ENCODE assay signal across 17 cellular contexts in the genomic region with DNA sequence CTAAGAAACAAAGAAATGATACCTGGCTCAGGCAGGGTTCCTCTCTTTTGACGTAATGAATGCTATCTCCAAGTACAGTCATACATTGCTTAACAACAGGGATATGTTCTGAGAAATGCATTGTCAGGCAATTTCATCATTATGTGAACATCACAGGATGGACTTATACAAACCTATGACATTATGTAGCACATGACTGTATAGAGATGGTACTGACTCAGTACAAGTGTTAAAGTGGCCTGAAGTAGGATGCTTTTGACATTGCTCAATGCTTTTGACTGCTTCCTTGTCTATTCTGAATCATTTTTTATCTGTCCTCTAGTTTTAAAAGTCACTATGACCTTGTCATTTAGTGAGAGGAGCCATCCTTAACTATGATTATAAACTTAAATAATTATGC.
DNase-seq lines count a peak whose midpoint lies in the region; ATAC-seq and TF ChIP-seq lines count a peak whose summit lies in the region.
"Had no signal": no experiment of that assay in that cellular context is flagged by ENCODE, and none has a peak within 500 bp of the region (broad histone marks: within the 10 kb centered on the region; RNA-seq: fewer than 3 reads in every experiment).

No MANE protein-coding gene starts in this region.

- H3K9me3 ChIP-seq in CD8-positive, alpha-beta memory T cell (ENCODE audit: low read length): no peaks in the 10 kb centered on the region
- H3K9me3 ChIP-seq: SJSA1, testis had no signal

- no peaks in the 10 kb centered on the region for H3K27me3 ChIP-seq in kidney epithelial cell (ENCODE audit: control insufficient read depth, insufficient read depth, low read length)
- H3K27me3 ChIP-seq in CD8-positive, alpha-beta memory T cell (ENCODE audit: insufficient read depth, low read length, poor library complexity, severe bottlenecking): no peaks in the 10 kb centered on the region
- H3K27me3 ChIP-seq: SJSA1, testis had no signal

- no peak overlapping the region for H3K27ac ChIP-seq in CD8-positive, alpha-beta memory T cell (ENCODE audit: low read depth, low read length)
- H3K27ac ChIP-seq: C4-2B, SJSA1, testis had no signal

- POLR2A ChIA-PET in CD8-positive, alpha-beta memory T cell (lab: Charles Lee): no interaction called here

- H3K27ac Mint-ChIP-seq in CD8-positive, alpha-beta memory T cell: no peak overlapping the region
- H3K27ac Mint-ChIP-seq: dendritic cell treated with granulocyte-macrophage colony-stimulating factor and Interleukin-4, amounts not matched to agents 40 ng/mL and 50 ng/mL, for 4 days had no signal

- no peak for ATAC-seq in GM21717 (IDR thresholded peaks at IDR 0.05; ENCODE audit: unreplicated experiment)

- H3K4me3 ChIP-seq in AG10803 (ENCODE audit: low read length) (no peak overlapping the region), cardiac fibroblast (replicated peaks in 1 of 2; ENCODE audit: low read depth in 2 of 2, low read length in 2 of 2) (no peak overlapping the region), kidney epithelial cell (ENCODE audit: low read depth, low read length) (no peak overlapping the region)
- no peak overlapping the region for H3K4me3 ChIP-seq in CD8-positive, alpha-beta memory T cell (ENCODE audit: low read length)
- H3K4me3 ChIP-seq: SJSA1, testis had no signal

- H3K36me3 Mint-ChIP-seq in CD8-positive, alpha-beta memory T cell: no peaks in the 10 kb centered on the region

- H3K4me1 Mint-ChIP-seq in CD8-positive, alpha-beta memory T cell: no peaks in the 10 kb centered on the region

- no peaks in the 10 kb centered on the region for H3K36me3 ChIP-seq in kidney epithelial cell (ENCODE audit: control insufficient read depth, insufficient read depth, low read length)
- H3K36me3 ChIP-seq in CD8-positive, alpha-beta memory T cell (ENCODE audit: insufficient read depth, low read length): no peaks in the 10 kb centered on the region
- H3K36me3 ChIP-seq: SJSA1 had no signal

- H3K4me1 ChIP-seq in CD8-positive, alpha-beta memory T cell (ENCODE audit: insufficient read depth, low read length): no peaks in the 10 kb centered on the region
- H3K4me1 ChIP-seq: SJSA1, testis had no signal

- H3K27me3 Mint-ChIP-seq in CD8-positive, alpha-beta memory T cell: peaks cover 0 to 9% of the 10 kb centered on the region in 2 donors
- H3K27me3 Mint-ChIP-seq: dendritic cell treated with granulocyte-macrophage colony-stimulating factor and Interleukin-4, amounts not matched to agents 40 ng/mL and 50 ng/mL, for 4 days had no signal

- H3K9me3 Mint-ChIP-seq in CD8-positive, alpha-beta memory T cell: peaks cover 0 to 3% (median 0%) of the 10 kb centered on the region in 5 donors
- H3K9me3 Mint-ChIP-seq: dendritic cell treated with granulocyte-macrophage colony-stimulating factor and Interleukin-4, amounts not matched to agents 40 ng/mL and 50 ng/mL, for 4 days had no signal

- no peak overlapping the region for H3K4me3 Mint-ChIP-seq in CD8-positive, alpha-beta memory T cell
- H3K4me3 Mint-ChIP-seq: dendritic cell treated with granulocyte-macrophage colony-stimulating factor and Interleukin-4, amounts not matched to agents 40 ng/mL and 50 ng/mL, for 4 days had no signal

- TF ChIP-seq CTCF in AG10803 (conservative IDR thresholded peaks at IDR 0.05; ENCODE audit: low read length) (no peak), cardiac fibroblast (IDR thresholded peaks at IDR 0.05; ENCODE audit: low read depth, low read length) (no peak), kidney epithelial cell (IDR thresholded peaks at IDR 0.05; ENCODE audit: insufficient read depth, low read length, poor library complexity, severe bottlenecking) (no peak)

- peak; percentile 52 for DNase-seq in AG10803 (ENCODE audit: low read depth)
- peak; percentile 46 for DNase-seq in LHCN-M2 (ENCODE audit: low read depth)
- DNase-seq in cardiac fibroblast (ENCODE audit: low read depth in 2 of 2): peak; percentile 84 to 97
- peak; percentile 16 for DNase-seq in kidney epithelial cell (ENCODE audit: low read depth)
- DNase-seq in activated effector memory CD4-positive, alpha-beta T cell treated with Interleukin-2 at 50 U/mL for 16 hours: no peak
- no peak for DNase-seq in effector CD4-positive, alpha-beta T cell
- no peak for DNase-seq in CD8-positive, alpha-beta memory T cell
- DNase-seq: DND-41; NCI-H187; NCI-H446 treated with DMSO at 0.1 percent for 48 hours; stimulated activated CD4-positive, alpha-beta T cell treated with anti-CD3 and anti-CD28 coated beads, Interleukin-2, amount 100 ng/mL, for 48 hours; T-helper 9 cell; testis had no signal

- CTCF ChIA-PET in CD8-positive, alpha-beta memory T cell (lab: Charles Lee): no interaction called here

Comparison
In these comparisons a context has a peak if more than half of its experiments do, and no peak if none do; other contexts are left out.
1. DNase-seq: peak in AG10803 (single experiment), LHCN-M2 (single experiment), cardiac fibroblast (2 of 2) and kidney epithelial cell (single experiment); none in activated effector memory CD4-positive, alpha-beta T cell treated with Interleukin-2 at 50 U/mL for 16 hours (single experiment), effector CD4-positive, alpha-beta T cell (single experiment) and CD8-positive, alpha-beta memory T cell (0 of 5).